ENCODE assay signal across 8 cellular contexts in genomic region chr22:20506543-20507252, GRCh38. TPM values are rescaled to one million over a fixed set of nuclear protein-coding genes. Genes with fewer than 3 reads are reported as not detected.
DNase-seq lines count a peak whose midpoint lies in the region; ATAC-seq and TF ChIP-seq lines count a peak whose summit lies in the region.

No MANE protein-coding gene starts in this region.

- H3K4me3 ChIP-seq in SJSA1 (peak overlapping the region; percentile 88), esophagus squamous epithelium (peak overlapping the region in 3 of 4 donors; percentile 93 to 99 (median 96)), psoas muscle (peak overlapping the region; percentile 83)

- no peak overlapping the region for H3K27ac ChIP-seq in SJSA1
- peak overlapping the region in 3 of 4 donors; percentile 99 for H3K27ac ChIP-seq in esophagus squamous epithelium
- peak overlapping the region; percentile 95 for H3K27ac ChIP-seq in psoas muscle

- no peaks in the 10 kb centered on the region for H3K36me3 ChIP-seq in ES-I3 (ENCODE audit: insufficient read depth, low read length)
- peaks cover 31% of the 10 kb centered on the region for H3K36me3 ChIP-seq in SJSA1
- H3K36me3 ChIP-seq in esophagus squamous epithelium: peaks cover 0 to under 1% (median 0%) of the 10 kb centered on the region in 3 donors
- H3K36me3 ChIP-seq in psoas muscle (ENCODE audit: insufficient read depth in 1 of 2, low read depth in 1 of 2): peaks cover 0 to 13% of the 10 kb centered on the region in 2 donors

- H3K9me3 ChIP-seq in ES-I3 (ENCODE audit: control insufficient read depth, insufficient read depth, low read length): no peaks in the 10 kb centered on the region
- H3K9me3 ChIP-seq in SJSA1 (replicated peaks): no peaks in the 10 kb centered on the region
- H3K9me3 ChIP-seq in esophagus squamous epithelium: no peaks in the 10 kb centered on the region
- H3K9me3 ChIP-seq in psoas muscle: no peaks in the 10 kb centered on the region

- peak overlapping the region; percentile 88; the same call in 1 of the 2 replicates for H3K9ac ChIP-seq in ES-I3 (ENCODE audit: low read depth, low read length)

- ATAC-seq in psoas muscle: no peak

- intact Hi-C loops in esophagus squamous epithelium (cut with DNase I) (no loop called here), psoas muscle (cut with DNase I) (loop anchor here in 1 of 2 donors (5.0 kb wide), 1 partner anchor 66 kb away; no protein-coding TSS in a partner anchor)

- peaks cover 33% of the 10 kb centered on the region for H3K4me1 ChIP-seq in ES-I3 (ENCODE audit: insufficient read depth, low read length)
- peaks cover 44% of the 10 kb centered on the region for H3K4me1 ChIP-seq in SJSA1 (replicated peaks)
- H3K4me1 ChIP-seq in esophagus squamous epithelium: peaks cover 29 to 54% (median 30%) of the 10 kb centered on the region in 3 donors
- peaks cover 27% of the 10 kb centered on the region for H3K4me1 ChIP-seq in psoas muscle

- WGBS in esophagus squamous epithelium, 2 donors: 67 to 72% methylated on average over 12 to 13 of the region's 13 CpGs
- 55 to 64% (median 58%) methylated on average over 13 of the region's 13 CpGs for WGBS in psoas muscle, 3 donors

- DNase-seq in SJSA1 (ENCODE audit: low read depth in 1 of 2, low spot score in 2 of 2): no peak
- no peak for DNase-seq in esophagus squamous epithelium (lab: John Stamatoyannopoulos, UW)
- no peak for DNase-seq in psoas muscle
- DNase-seq in NCI-H69 (lab: John Stamatoyannopoulos, UW): no peak
- DNase-seq in NCI-H774 (lab: John Stamatoyannopoulos, UW): no peak
- no peak for DNase-seq in NCI-H128 (lab: John Stamatoyannopoulos, UW; ENCODE audit: unreplicated experiment)
- no peak for DNase-seq in C1 segment of cervical spinal cord (lab: John Stamatoyannopoulos, UW)

- H3K27me3 ChIP-seq in SJSA1 (replicated peaks) (no peaks in the 10 kb centered on the region), esophagus squamous epithelium (no peaks in the 10 kb centered on the region), psoas muscle (ENCODE audit: insufficient read depth in 3 of 3, low read length in 2 of 3) (no peaks in the 10 kb centered on the region)

- TF ChIP-seq CTCF in esophagus squamous epithelium (IDR thresholded peaks at IDR 0.05) (no peak), psoas muscle (IDR thresholded peaks at IDR 0.05) (no peak)

- TF ChIP-seq POLR2A in esophagus squamous epithelium (IDR thresholded peaks at IDR 0.05): no peak

RNA-seq across cellular contexts. Expression of gene MED15, which starts 0.7 kb away (rescaled TPM):
- 17.7 and 40.2 TPM in 2 replicates for total RNA-seq in SJSA1 (2014; rRNA removed; shearing (Covaris generic))
- total RNA-seq in esophagus squamous epithelium: 10 to 100 TPM; 31.6 to 51.4 (median 46.1) TPM
- total RNA-seq in psoas muscle: 10 to 100 TPM; 46.4 to 94.8 (median 73.6) TPM
- 10 to 100 TPM; 33.8 to 61.5 (median 41.5) TPM for polyA plus RNA-seq in psoas muscle

RNA-seq across cellular contexts. Expression of gene KLHL22, which starts 11.1 kb away (rescaled TPM):
- 13.0 and 24.2 TPM in 2 replicates for total RNA-seq in SJSA1 (2014; rRNA removed; shearing (Covaris generic))
- total RNA-seq in esophagus squamous epithelium: 10 to 100 TPM in 1 of 4 donors, 1 to 10 TPM in 3; 7.7 to 13.0 (median 8.3) TPM
- 10 to 100 TPM; 14.6 to 24.3 (median 16.8) TPM for total RNA-seq in psoas muscle
- polyA plus RNA-seq in psoas muscle: 10 to 100 TPM in 1 of 3 donors, 1 to 10 TPM in 2; 8.4 to 13.9 (median 9.2) TPM
